In the genomic region with DNA sequence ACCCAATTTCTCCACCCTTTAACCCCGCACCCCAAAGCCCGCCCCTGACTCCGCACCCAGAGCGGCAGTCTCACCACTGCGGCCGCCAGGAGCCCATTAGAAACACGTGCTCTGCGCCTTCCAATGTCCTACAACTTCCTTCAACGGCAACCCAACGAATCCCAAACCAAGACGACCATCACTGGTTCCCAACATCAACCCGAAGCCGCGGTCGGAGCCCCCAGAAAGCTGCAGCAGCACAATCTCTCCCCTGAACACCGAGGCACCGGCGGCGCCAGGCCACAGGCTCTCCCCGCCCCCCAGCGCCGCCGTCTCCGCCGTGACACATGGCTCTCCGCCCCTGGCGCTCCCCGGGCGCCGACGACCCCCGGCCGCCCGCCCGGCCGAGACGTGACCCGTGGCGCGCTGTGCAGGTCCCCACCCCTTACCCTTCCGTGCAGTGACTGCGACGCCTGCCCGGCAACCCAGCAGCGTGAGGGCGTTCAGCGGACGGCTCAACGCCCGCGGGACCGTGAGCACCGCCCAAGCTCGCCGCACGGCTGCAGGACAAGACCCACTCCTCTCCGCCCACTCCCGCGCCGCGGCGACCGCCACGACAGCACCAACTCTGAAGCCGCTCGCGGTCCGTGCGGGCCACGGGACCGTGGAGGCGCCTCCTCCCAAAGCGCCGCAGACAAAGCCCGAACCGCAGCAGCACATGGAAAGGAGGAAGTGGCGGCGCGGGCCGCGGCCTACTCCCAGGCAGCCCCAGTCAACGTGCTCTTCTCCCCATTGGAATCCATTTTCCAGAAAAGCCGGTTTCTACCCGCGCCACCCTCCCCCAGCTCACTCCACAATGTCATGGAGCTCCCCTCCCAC, we compare ENCODE assay signal across 1 cellular context.
TF ChIP-seq lines count a peak whose summit lies in the region.

No MANE protein-coding gene starts in this region.

TF ChIP-seq in HepG2, 621 proteins besides CTCF, POLR2A, EP300 and RAD21 (continued from another document and continues in another):
- TF ChIP-seq ZNF264 (CRISPR knock-in tag; IDR thresholded peaks at IDR 0.05) = no peak
- TF ChIP-seq ZNF501 (CRISPR knock-in tag; IDR thresholded peaks at IDR 0.05) = peak; percentile 36
- 0 out of 2 replicates have a peak, but pooled peaks have one; percentile 45 for TF ChIP-seq KDM3A (CRISPR knock-in tag; IDR thresholded peaks at IDR 0.05; ENCODE audit: low read depth)
- TF ChIP-seq ZNF589 (CRISPR knock-in tag; conservative IDR thresholded peaks at IDR 0.05) = no peak; the same call in 1 of the 2 replicates
- no peak for TF ChIP-seq GTF3A (CRISPR knock-in tag; conservative IDR thresholded peaks at IDR 0.05)
- no peak for TF ChIP-seq ZNF549 (CRISPR knock-in tag; IDR thresholded peaks at IDR 0.05)
- TF ChIP-seq TFAP4 (IDR thresholded peaks at IDR 0.05; ENCODE audit: borderline replicate concordance, low read depth) = no peak
- peak; percentile 10 for TF ChIP-seq HES4 (CRISPR knock-in tag; IDR thresholded peaks at IDR 0.05; ENCODE audit: borderline replicate concordance)
- TF ChIP-seq, protein P1, sequence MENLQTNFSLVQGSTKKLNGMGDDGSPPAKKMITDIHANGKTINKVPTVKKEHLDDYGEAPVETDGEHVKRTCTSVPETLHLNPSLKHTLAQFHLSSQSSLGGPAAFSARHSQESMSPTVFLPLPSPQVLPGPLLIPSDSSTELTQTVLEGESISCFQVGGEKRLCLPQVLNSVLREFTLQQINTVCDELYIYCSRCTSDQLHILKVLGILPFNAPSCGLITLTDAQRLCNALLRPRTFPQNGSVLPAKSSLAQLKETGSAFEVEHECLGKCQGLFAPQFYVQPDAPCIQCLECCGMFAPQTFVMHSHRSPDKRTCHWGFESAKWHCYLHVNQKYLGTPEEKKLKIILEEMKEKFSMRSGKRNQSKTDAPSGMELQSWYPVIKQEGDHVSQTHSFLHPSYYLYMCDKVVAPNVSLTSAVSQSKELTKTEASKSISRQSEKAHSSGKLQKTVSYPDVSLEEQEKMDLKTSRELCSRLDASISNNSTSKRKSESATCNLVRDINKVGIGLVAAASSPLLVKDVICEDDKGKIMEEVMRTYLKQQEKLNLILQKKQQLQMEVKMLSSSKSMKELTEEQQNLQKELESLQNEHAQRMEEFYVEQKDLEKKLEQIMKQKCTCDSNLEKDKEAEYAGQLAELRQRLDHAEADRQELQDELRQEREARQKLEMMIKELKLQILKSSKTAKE (CRISPR knock-in tag; IDR thresholded peaks at IDR 0.05; ENCODE audit: borderline replicate concordance) = 0 out of 2 replicates have a peak, but pooled peaks have one; percentile 25
- TF ChIP-seq MLXIP (CRISPR knock-in tag; IDR thresholded peaks at IDR 0.05; ENCODE audit: borderline replicate concordance) = no peak
- no peak for TF ChIP-seq POLR2AphosphoS5 (IDR thresholded peaks at IDR 0.05; ENCODE audit: low read depth, low read length)
- TF ChIP-seq, protein P2, sequence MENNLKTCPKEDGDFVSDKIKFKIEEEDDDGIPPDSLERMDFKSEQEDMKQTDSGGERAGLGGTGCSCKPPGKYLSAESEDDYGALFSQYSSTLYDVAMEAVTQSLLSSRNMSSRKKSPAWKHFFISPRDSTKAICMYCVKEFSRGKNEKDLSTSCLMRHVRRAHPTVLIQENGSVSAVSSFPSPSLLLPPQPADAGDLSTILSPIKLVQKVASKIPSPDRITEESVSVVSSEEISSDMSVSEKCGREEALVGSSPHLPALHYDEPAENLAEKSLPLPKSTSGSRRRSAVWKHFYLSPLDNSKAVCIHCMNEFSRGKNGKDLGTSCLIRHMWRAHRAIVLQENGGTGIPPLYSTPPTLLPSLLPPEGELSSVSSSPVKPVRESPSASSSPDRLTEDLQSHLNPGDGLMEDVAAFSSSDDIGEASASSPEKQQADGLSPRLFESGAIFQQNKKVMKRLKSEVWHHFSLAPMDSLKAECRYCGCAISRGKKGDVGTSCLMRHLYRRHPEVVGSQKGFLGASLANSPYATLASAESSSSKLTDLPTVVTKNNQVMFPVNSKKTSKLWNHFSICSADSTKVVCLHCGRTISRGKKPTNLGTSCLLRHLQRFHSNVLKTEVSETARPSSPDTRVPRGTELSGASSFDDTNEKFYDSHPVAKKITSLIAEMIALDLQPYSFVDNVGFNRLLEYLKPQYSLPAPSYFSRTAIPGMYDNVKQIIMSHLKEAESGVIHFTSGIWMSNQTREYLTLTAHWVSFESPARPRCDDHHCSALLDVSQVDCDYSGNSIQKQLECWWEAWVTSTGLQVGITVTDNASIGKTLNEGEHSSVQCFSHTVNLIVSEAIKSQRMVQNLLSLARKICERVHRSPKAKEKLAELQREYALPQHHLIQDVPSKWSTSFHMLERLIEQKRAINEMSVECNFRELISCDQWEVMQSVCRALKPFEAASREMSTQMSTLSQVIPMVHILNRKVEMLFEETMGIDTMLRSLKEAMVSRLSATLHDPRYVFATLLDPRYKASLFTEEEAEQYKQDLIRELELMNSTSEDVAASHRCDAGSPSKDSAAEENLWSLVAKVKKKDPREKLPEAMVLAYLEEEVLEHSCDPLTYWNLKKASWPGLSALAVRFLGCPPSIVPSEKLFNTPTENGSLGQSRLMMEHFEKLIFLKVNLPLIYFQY (CRISPR knock-in tag; IDR thresholded peaks at IDR 0.05; ENCODE audit: borderline replicate concordance) = no peak
- TF ChIP-seq ZNF558 (CRISPR knock-in tag; IDR thresholded peaks at IDR 0.05; ENCODE audit: borderline replicate concordance) = peak; percentile 11; the same call in 1 of the 2 replicates
- TF ChIP-seq KDM1A (CRISPR knock-in tag; IDR thresholded peaks at IDR 0.05) = no peak
- no peak for TF ChIP-seq GTF2F1 (IDR thresholded peaks at IDR 0.05; ENCODE audit: low read length)
- TF ChIP-seq ZNF383 (CRISPR knock-in tag; IDR thresholded peaks at IDR 0.05; ENCODE audit: borderline replicate concordance) = 0 out of 2 replicates have a peak, but pooled peaks have one; percentile 80
- TF ChIP-seq PHF8 (CRISPR knock-in tag; IDR thresholded peaks at IDR 0.05) = peak; percentile 44
- TF ChIP-seq FOXJ3 (CRISPR knock-in tag; IDR thresholded peaks at IDR 0.05; ENCODE audit: borderline replicate concordance) = no peak
- TF ChIP-seq ARID2 (CRISPR knock-in tag; IDR thresholded peaks at IDR 0.05; ENCODE audit: borderline replicate concordance) = peak; percentile 96
- TF ChIP-seq, protein P3, sequence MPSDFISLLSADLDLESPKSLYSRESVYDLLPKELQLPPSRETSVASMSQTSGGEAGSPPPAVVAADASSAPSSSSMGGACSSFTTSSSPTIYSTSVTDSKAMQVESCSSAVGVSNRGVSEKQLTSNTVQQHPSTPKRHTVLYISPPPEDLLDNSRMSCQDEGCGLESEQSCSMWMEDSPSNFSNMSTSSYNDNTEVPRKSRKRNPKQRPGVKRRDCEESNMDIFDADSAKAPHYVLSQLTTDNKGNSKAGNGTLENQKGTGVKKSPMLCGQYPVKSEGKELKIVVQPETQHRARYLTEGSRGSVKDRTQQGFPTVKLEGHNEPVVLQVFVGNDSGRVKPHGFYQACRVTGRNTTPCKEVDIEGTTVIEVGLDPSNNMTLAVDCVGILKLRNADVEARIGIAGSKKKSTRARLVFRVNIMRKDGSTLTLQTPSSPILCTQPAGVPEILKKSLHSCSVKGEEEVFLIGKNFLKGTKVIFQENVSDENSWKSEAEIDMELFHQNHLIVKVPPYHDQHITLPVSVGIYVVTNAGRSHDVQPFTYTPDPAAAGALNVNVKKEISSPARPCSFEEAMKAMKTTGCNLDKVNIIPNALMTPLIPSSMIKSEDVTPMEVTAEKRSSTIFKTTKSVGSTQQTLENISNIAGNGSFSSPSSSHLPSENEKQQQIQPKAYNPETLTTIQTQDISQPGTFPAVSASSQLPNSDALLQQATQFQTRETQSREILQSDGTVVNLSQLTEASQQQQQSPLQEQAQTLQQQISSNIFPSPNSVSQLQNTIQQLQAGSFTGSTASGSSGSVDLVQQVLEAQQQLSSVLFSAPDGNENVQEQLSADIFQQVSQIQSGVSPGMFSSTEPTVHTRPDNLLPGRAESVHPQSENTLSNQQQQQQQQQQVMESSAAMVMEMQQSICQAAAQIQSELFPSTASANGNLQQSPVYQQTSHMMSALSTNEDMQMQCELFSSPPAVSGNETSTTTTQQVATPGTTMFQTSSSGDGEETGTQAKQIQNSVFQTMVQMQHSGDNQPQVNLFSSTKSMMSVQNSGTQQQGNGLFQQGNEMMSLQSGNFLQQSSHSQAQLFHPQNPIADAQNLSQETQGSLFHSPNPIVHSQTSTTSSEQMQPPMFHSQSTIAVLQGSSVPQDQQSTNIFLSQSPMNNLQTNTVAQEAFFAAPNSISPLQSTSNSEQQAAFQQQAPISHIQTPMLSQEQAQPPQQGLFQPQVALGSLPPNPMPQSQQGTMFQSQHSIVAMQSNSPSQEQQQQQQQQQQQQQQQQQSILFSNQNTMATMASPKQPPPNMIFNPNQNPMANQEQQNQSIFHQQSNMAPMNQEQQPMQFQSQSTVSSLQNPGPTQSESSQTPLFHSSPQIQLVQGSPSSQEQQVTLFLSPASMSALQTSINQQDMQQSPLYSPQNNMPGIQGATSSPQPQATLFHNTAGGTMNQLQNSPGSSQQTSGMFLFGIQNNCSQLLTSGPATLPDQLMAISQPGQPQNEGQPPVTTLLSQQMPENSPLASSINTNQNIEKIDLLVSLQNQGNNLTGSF (CRISPR knock-in tag; IDR thresholded peaks at IDR 0.05) = 0 out of 2 replicates have a peak, but pooled peaks have one; percentile 34
- no peak for TF ChIP-seq ZNF720 (CRISPR knock-in tag; IDR thresholded peaks at IDR 0.05)
- TF ChIP-seq NRL (CRISPR knock-in tag; IDR thresholded peaks at IDR 0.05; ENCODE audit: borderline replicate concordance) = no peak; the same call in 1 of the 2 replicates
- TF ChIP-seq, protein P4, sequence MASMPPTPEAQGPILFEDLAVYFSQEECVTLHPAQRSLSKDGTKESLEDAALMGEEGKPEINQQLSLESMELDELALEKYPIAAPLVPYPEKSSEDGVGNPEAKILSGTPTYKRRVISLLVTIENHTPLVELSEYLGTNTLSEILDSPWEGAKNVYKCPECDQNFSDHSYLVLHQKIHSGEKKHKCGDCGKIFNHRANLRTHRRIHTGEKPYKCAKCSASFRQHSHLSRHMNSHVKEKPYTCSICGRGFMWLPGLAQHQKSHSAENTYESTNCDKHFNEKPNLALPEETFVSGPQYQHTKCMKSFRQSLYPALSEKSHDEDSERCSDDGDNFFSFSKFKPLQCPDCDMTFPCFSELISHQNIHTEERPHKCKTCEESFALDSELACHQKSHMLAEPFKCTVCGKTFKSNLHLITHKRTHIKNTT (CRISPR knock-in tag; IDR thresholded peaks at IDR 0.05) = no peak
- TF ChIP-seq, protein P5, sequence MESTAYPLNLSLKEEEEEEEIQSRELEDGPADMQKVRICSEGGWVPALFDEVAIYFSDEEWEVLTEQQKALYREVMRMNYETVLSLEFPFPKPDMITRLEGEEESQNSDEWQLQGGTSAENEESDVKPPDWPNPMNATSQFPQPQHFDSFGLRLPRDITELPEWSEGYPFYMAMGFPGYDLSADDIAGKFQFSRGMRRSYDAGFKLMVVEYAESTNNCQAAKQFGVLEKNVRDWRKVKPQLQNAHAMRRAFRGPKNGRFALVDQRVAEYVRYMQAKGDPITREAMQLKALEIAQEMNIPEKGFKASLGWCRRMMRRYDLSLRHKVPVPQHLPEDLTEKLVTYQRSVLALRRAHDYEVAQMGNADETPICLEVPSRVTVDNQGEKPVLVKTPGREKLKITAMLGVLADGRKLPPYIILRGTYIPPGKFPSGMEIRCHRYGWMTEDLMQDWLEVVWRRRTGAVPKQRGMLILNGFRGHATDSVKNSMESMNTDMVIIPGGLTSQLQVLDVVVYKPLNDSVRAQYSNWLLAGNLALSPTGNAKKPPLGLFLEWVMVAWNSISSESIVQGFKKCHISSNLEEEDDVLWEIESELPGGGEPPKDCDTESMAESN (CRISPR knock-in tag; conservative IDR thresholded peaks at IDR 0.05) = 0 out of 2 replicates have a peak, but pooled peaks have one; percentile 57
- no peak for TF ChIP-seq FUBP1 (CRISPR knock-in tag; IDR thresholded peaks at IDR 0.05; ENCODE audit: borderline replicate concordance)
- TF ChIP-seq, protein P6, sequence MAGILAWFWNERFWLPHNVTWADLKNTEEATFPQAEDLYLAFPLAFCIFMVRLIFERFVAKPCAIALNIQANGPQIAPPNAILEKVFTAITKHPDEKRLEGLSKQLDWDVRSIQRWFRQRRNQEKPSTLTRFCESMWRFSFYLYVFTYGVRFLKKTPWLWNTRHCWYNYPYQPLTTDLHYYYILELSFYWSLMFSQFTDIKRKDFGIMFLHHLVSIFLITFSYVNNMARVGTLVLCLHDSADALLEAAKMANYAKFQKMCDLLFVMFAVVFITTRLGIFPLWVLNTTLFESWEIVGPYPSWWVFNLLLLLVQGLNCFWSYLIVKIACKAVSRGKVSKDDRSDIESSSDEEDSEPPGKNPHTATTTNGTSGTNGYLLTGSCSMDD (CRISPR knock-in tag; IDR thresholded peaks at IDR 0.05) = no peak
- TF ChIP-seq NR2F6 (IDR thresholded peaks at IDR 0.05) = no peak
- TF ChIP-seq NR2F6 (CRISPR knock-in tag; IDR thresholded peaks at IDR 0.05) = no peak
